In the genomic region with DNA sequence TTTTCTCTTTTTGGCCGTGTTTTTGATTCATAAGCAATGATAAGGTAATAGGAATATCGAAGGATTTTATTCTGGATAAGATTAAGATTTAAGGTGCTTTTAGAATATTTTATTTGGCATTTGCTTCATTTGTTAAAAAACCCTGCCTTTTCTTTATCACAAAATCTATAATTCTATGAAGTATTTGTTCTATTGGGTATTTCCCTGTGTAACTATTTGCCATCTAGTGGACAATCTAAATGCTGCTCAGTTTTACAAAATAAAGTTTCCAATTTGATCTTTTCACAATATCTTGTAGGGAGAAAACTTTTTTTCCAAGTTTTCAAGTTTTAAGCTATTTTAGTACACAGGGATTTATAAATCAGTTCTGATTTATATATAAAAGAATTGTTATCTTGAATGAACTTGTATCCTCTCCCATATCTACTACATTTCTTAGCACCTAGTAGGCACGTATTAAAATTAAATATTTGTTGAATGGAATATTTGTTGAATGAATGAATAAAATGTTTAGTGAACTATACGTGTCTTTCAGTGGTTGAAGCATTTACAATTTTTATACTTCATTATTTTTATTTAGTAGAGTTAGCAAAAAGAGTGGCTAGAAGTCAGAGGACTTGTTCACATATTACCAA, we compare ENCODE assay signal across 1 cellular context.
TF ChIP-seq lines count a peak whose summit lies in the region.

No MANE protein-coding gene starts in this region.

TF ChIP-seq in HCT116, 20 proteins besides CTCF, POLR2A, EP300 and RAD21 (continued from another document):
- TF ChIP-seq SP1 (IDR thresholded peaks at IDR 0.05; ENCODE audit: low read depth) (no peak), EGR1 (IDR thresholded peaks at IDR 0.05; ENCODE audit: low read depth) (no peak), TCF7L2 (IDR thresholded peaks at IDR 0.05; ENCODE audit: borderline replicate concordance, extremely low read depth, insufficient read depth, insufficient read length) (no peak), YY1 (IDR thresholded peaks at IDR 0.05; ENCODE audit: extremely low read depth, insufficient replicate concordance, low read depth, low read length) (no peak), ELF1 (IDR thresholded peaks at IDR 0.05; ENCODE audit: borderline replicate concordance, low read depth) (no peak), MAX (IDR thresholded peaks at IDR 0.05) (no peak)
TF ChIP-seq in HCT116: peak in this region for 0.
